Comparison of ENCODE assay signal across 8 cellular contexts in genomic region chr6:4055420-4056041, GRCh38. TPM values are rescaled to one million over a fixed set of nuclear protein-coding genes. Genes with fewer than 3 reads are reported as not detected.
A peak's percentile ranks its signal among the peaks of the same experiment; 100 is the strongest.
DNase-seq lines count a peak whose midpoint lies in the region; ATAC-seq, FAIRE-seq and TF ChIP-seq lines count a peak whose summit lies in the region.

No MANE protein-coding gene starts in this region.

- DNase-seq in A549 (ENCODE audit: low read depth in 1 of 2, low spot score in 1 of 2) (peak; percentile 47 to 70), GM10266 (ENCODE audit: extremely low spot score) (no peak), SW 1271 (lab: John Stamatoyannopoulos, UW) (peak; percentile 41 to 79), foreskin melanocyte (peak; percentile 92), skeletal muscle cell (ENCODE audit: low read depth) (peak; percentile 48), GM13976 (ENCODE audit: low spot score) (no peak)

- in situ Hi-C loops in GM13976 (cut with MboI; ENCODE audit: low sequenced_read_pairs, unreplicated experiment) = no loop called here

- ATAC-seq in A549 = peak; percentile 87 to 91
- ATAC-seq in GM19397 (IDR thresholded peaks at IDR 0.05; ENCODE audit: unreplicated experiment) = no peak
- ATAC-seq in GM21619 (IDR thresholded peaks at IDR 0.05; ENCODE audit: unreplicated experiment) = no peak

- no peak overlapping the region for H3K4me3 ChIP-seq in A549
- no peak overlapping the region for H3K4me3 ChIP-seq in skeletal muscle cell (ENCODE audit: low read depth, low read length)

- TF ChIP-seq RAD21 in A549 (conservative IDR thresholded peaks at IDR 0.05 in 1 of 2, IDR thresholded peaks at IDR 0.05 in 1 of 2) = peak; percentile 63 to 72

- TF ChIP-seq CTCF in A549 (IDR thresholded peaks at IDR 0.05) (peak; percentile 57), GM10266 (IDR thresholded peaks at IDR 0.05; ENCODE audit: control insufficient read depth, insufficient read depth, low read depth, missing control alignments) (peak; percentile 31), GM13976 (IDR thresholded peaks at IDR 0.05; ENCODE audit: borderline replicate concordance, control extremely low read depth, extremely low read depth, insufficient read depth, missing control alignments) (no peak)

- CTCF ChIA-PET in A549 (lab: Yijun Ruan, JAX) = interaction anchor here (0.5 to 3.5 kb wide), 12 partner anchors 9 to 264 kb away, joined by 3 to 15 read pairs (median 4); partner anchors contain the start of gene ECI2

- peaks cover 57% of the 10 kb centered on the region for H3K4me1 ChIP-seq in A549

- no peak for TF ChIP-seq EP300 in A549 (IDR thresholded peaks at IDR 0.05)

- no peaks in the 10 kb centered on the region for H3K9me3 ChIP-seq in A549

- no peak for FAIRE-seq in A549 (lab: Jason Lieb, UNC)

- no peak for TF ChIP-seq POLR2A in A549 (IDR thresholded peaks at IDR 0.05; ENCODE audit: low read length)

- H3K4me2 ChIP-seq in A549 = peak overlapping the region; percentile 46

- H3K27ac ChIP-seq in A549 = peak overlapping the region; percentile 4 to 40; a peak in 3 of 6 replicates

- 23% methylated on average over 2 of the region's 2 CpGs for WGBS in A549 (ENCODE audit: missing lambda C conversion rate)

- POLR2A ChIA-PET in A549 (lab: Yijun Ruan, JAX) = interaction anchor here (1.4 kb wide), 1 partner anchor 81 kb away, joined by 3 read pairs; no protein-coding TSS in a partner anchor

TF ChIP-seq in A549, 52 proteins besides CTCF, POLR2A, EP300 and RAD21:
- TF ChIP-seq TFCP2L1 (CRISPR knock-in tag; IDR thresholded peaks at IDR 0.05) (no peak), HOXA7 (CRISPR knock-in tag; IDR thresholded peaks at IDR 0.05) (no peak), RFX5 (IDR thresholded peaks at IDR 0.05) (no peak), JUN (IDR thresholded peaks at IDR 0.05) (no peak), ELK1 (IDR thresholded peaks at IDR 0.05; ENCODE audit: low read depth, low read length) (no peak), ATOH8 (CRISPR knock-in tag; IDR thresholded peaks at IDR 0.05; ENCODE audit: low read depth) (no peak), EHF (CRISPR knock-in tag; IDR thresholded peaks at IDR 0.05) (no peak), HMGXB4 (CRISPR knock-in tag; IDR thresholded peaks at IDR 0.05; ENCODE audit: borderline replicate concordance) (no peak), FOSB (CRISPR knock-in tag; IDR thresholded peaks at IDR 0.05) (no peak), SMC3 (IDR thresholded peaks at IDR 0.05) (peak; percentile 70), HDAC2 (IDR thresholded peaks at IDR 0.05) (no peak), FOSL2 (IDR thresholded peaks at IDR 0.05) (0 out of 2 replicates have a peak, but pooled peaks have one; percentile 46), FOSL2 (CRISPR knock-in tag; IDR thresholded peaks at IDR 0.05) (peak; percentile 74), RNF2 (IDR thresholded peaks at IDR 0.05; ENCODE audit: borderline replicate concordance, low read depth) (no peak)

RNA-seq across cellular contexts. Expression of gene FAM217A, which starts 23.4 kb away (rescaled TPM):
- not detected in 2 replicates for polyA plus RNA-seq in A549 (2011; rRNA removed)
- polyA plus RNA-seq in A549 (2012; cell fraction: cytosol; rRNA removed) = not detected in 2 replicates
- polyA plus RNA-seq in A549 (2012; cell fraction: nucleus; rRNA removed) = not detected in 2 replicates
- polyA plus RNA-seq in A549 (2017; fragmentation: RNase III; extraction: RNeasy Plus Mini Kit Qiagen cat#74134 plus additional on column Dnase treatment) = not detected in 3 replicates
- polyA minus RNA-seq in A549 (2011; rRNA and poly(A)+ RNA removed) = not detected in 2 replicates

Comparison
In these comparisons a context has a peak if more than half of its experiments do, and no peak if none do; other contexts are left out.
1. ATAC-seq: peak in A549 (2 of 2); none in GM19397 (single experiment) and GM21619 (single experiment).
2. DNase-seq: peak in A549 (2 of 2), SW 1271 (2 of 2), foreskin melanocyte (single experiment) and skeletal muscle cell (single experiment); none in GM10266 (single experiment) and GM13976 (single experiment).